9 cellular contexts compared by ENCODE assay signal in the genomic region with DNA sequence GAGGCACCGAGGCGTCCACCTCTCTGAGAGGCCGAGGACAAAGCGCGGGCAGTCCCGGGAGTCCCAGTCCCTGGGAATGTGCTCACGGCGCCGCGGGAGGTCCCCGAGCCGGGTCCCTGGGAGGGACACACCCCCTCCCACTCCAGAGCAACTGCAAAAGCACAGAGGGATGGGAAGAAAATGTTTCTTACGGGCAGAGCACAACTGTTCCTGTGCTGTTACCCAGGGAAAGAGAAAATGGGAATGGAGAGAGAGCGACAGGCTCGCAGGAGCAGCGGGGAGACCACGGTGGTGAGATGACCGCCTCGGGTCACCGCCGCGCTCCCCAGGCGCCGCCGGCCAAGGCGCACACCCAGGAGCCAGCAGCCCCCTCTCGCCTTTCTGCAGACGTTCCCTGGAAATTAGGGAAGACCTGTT. TPM values are rescaled to one million over a fixed set of nuclear protein-coding genes. Genes with fewer than 3 reads are reported as not detected.
A peak's percentile ranks its signal among the peaks of the same experiment; 100 is the strongest.
DNase-seq lines count a peak whose midpoint lies in the region; ATAC-seq, FAIRE-seq and TF ChIP-seq lines count a peak whose summit lies in the region.
"Had no signal": no experiment of that assay in that cellular context is flagged by ENCODE, and none has a peak within 500 bp of the region (broad histone marks: within the 10 kb centered on the region; RNA-seq: fewer than 3 reads in every experiment).

No MANE protein-coding gene starts in this region.

- intact Hi-C loops in right lobe of liver (cut with DNase I): loop anchor here in 1 of 2 donors (10.0 kb wide), 1 partner anchor 1260 kb away; no protein-coding TSS in a partner anchor

- H3K9me3 Mint-ChIP-seq in brain: no peaks in the 10 kb centered on the region

- no peak for FAIRE-seq in GM19239 (lab: Jason Lieb, UNC)

- peak overlapping the region; percentile 84 for H2AFZ ChIP-seq in KMS-11 (ENCODE audit: low read depth)

- peaks cover 37% of the 10 kb centered on the region for H3K27me3 Mint-ChIP-seq in brain

- peak overlapping the region; percentile 40 to 100 (median 80) for H3K27ac Mint-ChIP-seq in brain

- DNase-seq in NCI-H1417 (lab: John Stamatoyannopoulos, UW) (peak in 2 of 3 experiments; percentile 52 to 62), NCI-H1417 treated with DMSO at 0.1 percent for 48 hours (lab: John Stamatoyannopoulos, UW) (no peak), right lobe of liver (peak in 1 of 3 donors; percentile 59), tibial nerve (ENCODE audit: low spot score in 2 of 2) (no peak), GM19239 (ENCODE audit: insufficient read length, low spot score) (no peak)
- no peak for DNase-seq in activated CD4-positive, alpha-beta T cell treated with anti-CD3 and anti-CD28 coated beads, Interleukin-2, amount 50 U/mL, for 1 hour

- H3K4me3 ChIP-seq in KMS-11 (IDR thresholded peaks at IDR 0.05; ENCODE audit: insufficient read depth, low read depth, low read length) (no peak overlapping the region), right lobe of liver (peak overlapping the region; percentile 39 to 53 (median 40)), tibial nerve (peak overlapping the region; percentile 35 to 59 (median 55))

- WGBS in right lobe of liver (ENCODE audit: insufficient coverage, low coverage, low lambda C conversion rate, missing lambda C conversion rate): 0% methylated on average over 8 of the region's 28 CpGs
- 1 to 2% methylated on average over 28 of the region's 28 CpGs for WGBS in tibial nerve, 2 donors

- TF ChIP-seq CTCF in KMS-11 (conservative IDR thresholded peaks at IDR 0.05; ENCODE audit: low read depth, low read length): no peak
- no peak for TF ChIP-seq CTCF in brain (conservative IDR thresholded peaks at IDR 0.05)
- TF ChIP-seq CTCF in right lobe of liver (IDR thresholded peaks at IDR 0.05): no peak
- TF ChIP-seq CTCF in tibial nerve (IDR thresholded peaks at IDR 0.05): no peak

- H3K4me2 ChIP-seq in KMS-11: peak overlapping the region; percentile 76

- H3K4me1 ChIP-seq in KMS-11 (ENCODE audit: low read depth, poor library complexity, severe bottlenecking) (peaks cover 10% of the 10 kb centered on the region), right lobe of liver (peaks cover 0 to 53% (median 7%) of the 10 kb centered on the region in 4 donors), tibial nerve (peaks cover 0 to 79% (median 37%) of the 10 kb centered on the region in 4 donors)

- H3K9ac ChIP-seq in KMS-11: peak overlapping the region; percentile 94

- H3K9me3 ChIP-seq in right lobe of liver (no peaks in the 10 kb centered on the region), tibial nerve (no peaks in the 10 kb centered on the region)

- H3K27ac ChIP-seq in KMS-11: peak overlapping the region; percentile 62
- H3K27ac ChIP-seq in right lobe of liver: no peak overlapping the region
- H3K27ac ChIP-seq in tibial nerve: peak overlapping the region in 1 of 4 donors; percentile 65
- H3K27ac ChIP-seq: C4-2B had no signal

- no peaks in the 10 kb centered on the region for H3K36me3 Mint-ChIP-seq in brain

- peaks cover 34% of the 10 kb centered on the region for H3K4me1 Mint-ChIP-seq in brain

- TF ChIP-seq EP300 in tibial nerve (IDR thresholded peaks at IDR 0.05): no peak

- peaks cover 12% of the 10 kb centered on the region; the same call in 1 of the 2 replicates for H3K27me3 ChIP-seq in KMS-11 (ENCODE audit: insufficient read depth, low read depth)
- peaks cover 0 to 26% of the 10 kb centered on the region in 2 donors for H3K27me3 ChIP-seq in right lobe of liver
- peaks cover 5 to 97% of the 10 kb centered on the region in 2 donors for H3K27me3 ChIP-seq in tibial nerve

- TF ChIP-seq POLR2A in right lobe of liver (IDR thresholded peaks at IDR 0.05): no peak
- TF ChIP-seq POLR2A in tibial nerve (IDR thresholded peaks at IDR 0.05): no peak

- H3K79me2 ChIP-seq in KMS-11 (ENCODE audit: insufficient read depth, low read depth): peaks cover 18% of the 10 kb centered on the region; the same call in 1 of the 2 replicates

- no peaks in the 10 kb centered on the region for H4K20me1 ChIP-seq in KMS-11 (ENCODE audit: insufficient read depth)

- H3K36me3 ChIP-seq in KMS-11 (ENCODE audit: insufficient read depth) (no peaks in the 10 kb centered on the region), right lobe of liver (no peaks in the 10 kb centered on the region), tibial nerve (no peaks in the 10 kb centered on the region)

- H3K4me3 Mint-ChIP-seq in brain: peak overlapping the region; percentile 89 to 100 (median 96)

- peak; percentile 2 to 5 (median 4) for ATAC-seq in right lobe of liver

RNA-seq across cellular contexts. Expression of gene BCL11A, which starts 1.2 kb away (rescaled TPM):
- 22.7 TPM for polyA plus RNA-seq in brain (ENCODE audit: insufficient read depth, low read depth, low replicate concordance)
- total RNA-seq in right lobe of liver (under 1 TPM; 0.06 to 0.80 (median 0.37) TPM), tibial nerve (under 1 TPM in 1 of 4 donors, not detected in 3; 0.22 TPM)

Comparison
In these comparisons a context has a peak if more than half of its experiments do, and no peak if none do; other contexts are left out.
1. DNase-seq: peak in NCI-H1417 (2 of 3); none in NCI-H1417 treated with DMSO at 0.1 percent for 48 hours (single experiment), tibial nerve (0 of 2), GM19239 (single experiment) and activated CD4-positive, alpha-beta T cell treated with anti-CD3 and anti-CD28 coated beads, Interleukin-2, amount 50 U/mL, for 1 hour (single experiment).